Comparison of ENCODE assay signal across 11 cellular contexts in the genomic region with DNA sequence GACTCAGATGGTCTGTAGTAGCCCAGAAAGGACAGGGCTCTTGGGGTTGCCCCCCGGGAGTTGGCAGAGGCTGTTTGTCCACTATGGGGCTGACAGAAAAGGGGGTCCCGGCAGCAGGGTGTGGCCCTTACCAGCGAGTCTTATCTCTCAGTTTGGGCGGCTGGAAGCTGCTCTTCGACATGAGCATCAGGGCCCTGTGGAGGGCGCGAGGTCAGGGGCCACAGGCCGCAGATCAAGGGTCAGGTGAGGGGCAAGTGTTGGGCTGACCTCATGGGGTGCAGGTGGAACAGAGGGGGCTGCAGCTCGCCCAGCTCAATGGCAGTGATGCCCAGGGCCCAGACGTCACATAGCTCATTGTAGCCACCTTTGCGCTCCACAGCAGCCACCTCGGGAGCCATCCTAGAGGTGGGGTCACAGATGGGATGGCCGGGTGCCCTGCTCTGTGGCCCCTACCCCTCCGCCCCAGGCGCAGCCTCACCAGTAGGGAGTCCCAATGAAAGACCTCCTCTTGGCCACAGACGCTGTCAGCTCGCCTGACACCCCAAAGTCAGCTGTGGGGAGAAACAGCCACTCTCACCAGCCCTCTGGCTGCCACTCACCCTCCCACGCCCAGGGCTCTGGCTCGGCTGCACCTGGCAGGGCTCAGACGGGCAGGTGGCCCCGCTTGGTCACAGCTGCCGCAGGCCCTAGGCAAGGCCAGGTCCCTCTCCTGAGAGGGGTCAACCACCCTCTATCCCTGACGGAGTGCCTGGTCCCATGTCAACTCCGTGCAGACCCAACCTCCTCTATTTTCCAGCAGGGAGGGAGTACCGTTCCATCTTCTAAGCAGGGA. TPM values are rescaled to one million over a fixed set of nuclear protein-coding genes. Genes with fewer than 3 reads are reported as not detected.
DNase-seq lines count a peak whose midpoint lies in the region; ATAC-seq and TF ChIP-seq lines count a peak whose summit lies in the region.
"Had no signal": no experiment of that assay in that cellular context is flagged by ENCODE, and none has a peak within 500 bp of the region (broad histone marks: within the 10 kb centered on the region; RNA-seq: fewer than 3 reads in every experiment).

No MANE protein-coding gene starts in this region.

- POLR2A ChIA-PET in activated B cell treated with CpG ODN at 0.5 μM for 24 hours (lab: Charles Lee), result interaction anchor here (0.5 to 7.1 kb wide), 12 partner anchors 10 to 670 kb away, joined by 3 to 86 read pairs (median 10); a partner anchor contains a TSS

- H2BK5ac ChIP-seq in mesenchymal stem cell (ENCODE audit: low read depth, low read length, poor library complexity, severe bottlenecking), result no peak overlapping the region

- H3K9me3 ChIP-seq in heart left ventricle, result no peaks in the 10 kb centered on the region
- no peaks in the 10 kb centered on the region for H3K9me3 ChIP-seq in mesenchymal stem cell (ENCODE audit: control insufficient read depth, low read length)
- no peaks in the 10 kb centered on the region for H3K9me3 ChIP-seq in upper lobe of left lung

- no peaks in the 10 kb centered on the region for H3K27me3 Mint-ChIP-seq in activated B cell treated with CpG ODN at 0.5 μM for 24 hours

- H3K27me3 ChIP-seq in heart left ventricle (no peaks in the 10 kb centered on the region), mesenchymal stem cell (ENCODE audit: control insufficient read depth in 1 of 2, insufficient read depth in 1 of 2, low read length in 2 of 2) (no peaks in the 10 kb centered on the region), upper lobe of left lung (no peaks in the 10 kb centered on the region)

- no peaks in the 10 kb centered on the region for H3K9me3 Mint-ChIP-seq in activated B cell treated with CpG ODN at 0.5 μM for 24 hours

- H3K23ac ChIP-seq in mesenchymal stem cell (ENCODE audit: low read length in 2 of 2), result no peak overlapping the region

- TF ChIP-seq CTCF in heart left ventricle (IDR thresholded peaks at IDR 0.05) (no peak), activated B cell treated with CpG ODN at 0.5 μM for 24 hours (IDR thresholded peaks at IDR 0.05) (no peak), upper lobe of left lung (IDR thresholded peaks at IDR 0.05) (no peak)

- peaks cover 16% of the 10 kb centered on the region for H3K79me1 ChIP-seq in mesenchymal stem cell (replicated peaks; ENCODE audit: low read length, poor library complexity, severe bottlenecking)

- no peak for TF ChIP-seq EP300 in upper lobe of left lung (IDR thresholded peaks at IDR 0.05)

- peak overlapping the region; percentile 53 for H4K91ac ChIP-seq in mesenchymal stem cell (ENCODE audit: low read length)

- H3K14ac ChIP-seq in mesenchymal stem cell (ENCODE audit: low read length in 2 of 2), result no peak overlapping the region

- no peak overlapping the region for H2BK120ac ChIP-seq in mesenchymal stem cell (ENCODE audit: low read depth, low read length)

- no peak for TF ChIP-seq POLR2A in heart left ventricle (IDR thresholded peaks at IDR 0.05)
- no peak for TF ChIP-seq POLR2A in upper lobe of left lung (IDR thresholded peaks at IDR 0.05)

- no peak overlapping the region for H2AK5ac ChIP-seq in mesenchymal stem cell (ENCODE audit: low read length, severe bottlenecking)

- H3K4ac ChIP-seq in mesenchymal stem cell (ENCODE audit: low read depth in 1 of 2, low read length in 2 of 2), result no peak overlapping the region

- WGBS in heart left ventricle, 4 donors, result 79 to 83% (median 81%) methylated on average over 20 to 25 of the region's 25 CpGs
- WGBS in mesenchymal stem cell, result 95% methylated on average over 25 of the region's 25 CpGs
- 65 to 76% methylated on average over 8 to 19 of the region's 25 CpGs for WGBS in upper lobe of left lung, 2 donors

- peaks cover 52% of the 10 kb centered on the region for H3K4me1 Mint-ChIP-seq in activated B cell treated with CpG ODN at 0.5 μM for 24 hours

- no peak for ATAC-seq in heart left ventricle
- ATAC-seq in left ventricle myocardium superior, result no peak
- no peak for ATAC-seq in activated B cell treated with CpG ODN at 0.5 μM for 24 hours (ENCODE audit: low read depth)
- no peak for ATAC-seq in upper lobe of left lung (ENCODE audit: low FRiP score in 2 of 2)

- H3K36me3 Mint-ChIP-seq in activated B cell treated with CpG ODN at 0.5 μM for 24 hours (ENCODE audit: low read depth), result peaks cover 35% of the 10 kb centered on the region

- no peak overlapping the region for H2AFZ ChIP-seq in mesenchymal stem cell (ENCODE audit: low read depth, low read length)

- no peak overlapping the region for H2BK12ac ChIP-seq in mesenchymal stem cell (ENCODE audit: low read length in 2 of 2)

- CTCF ChIA-PET in activated B cell treated with CpG ODN at 0.5 μM for 24 hours (lab: Charles Lee), result interaction anchor here (0.6 to 5.1 kb wide), 6 partner anchors 14 to 57 kb away, joined by 3 to 29 read pairs (median 3); a partner anchor contains a TSS

- H3K18ac ChIP-seq in mesenchymal stem cell (ENCODE audit: low read depth in 1 of 2, low read length in 2 of 2), result no peak overlapping the region

- no peak overlapping the region for H4K8ac ChIP-seq in mesenchymal stem cell (ENCODE audit: low read length)

- H3K36me3 ChIP-seq in heart left ventricle (peaks cover 0 to 34% (median 26%) of the 10 kb centered on the region in 9 donors), mesenchymal stem cell (ENCODE audit: control insufficient read depth in 1 of 2, insufficient read depth in 2 of 2, low read depth in 1 of 2, low read length in 2 of 2) (peaks cover 38 to 65% of the 10 kb centered on the region in 2 experiments), upper lobe of left lung (peaks cover 0 to 45% (median 24%) of the 10 kb centered on the region in 4 donors)

- H3K27ac Mint-ChIP-seq in activated B cell treated with CpG ODN at 0.5 μM for 24 hours, result peak overlapping the region; percentile 91

- peak overlapping the region; percentile 39 to 95 (median 91) for H3K27ac ChIP-seq in heart left ventricle
- H3K27ac ChIP-seq in mesenchymal stem cell (ENCODE audit: low read length, poor library complexity, severe bottlenecking), result no peak overlapping the region
- H3K27ac ChIP-seq in upper lobe of left lung, result peak overlapping the region; percentile 69 to 91 (median 84)
- H3K27ac ChIP-seq: C4-2B had no signal

- intact Hi-C loops in heart left ventricle (cut with DNase I), result no loop called here
- intact Hi-C loops in left ventricle myocardium superior (cut with micrococcal nuclease), result no loop called here
- intact Hi-C loops in activated B cell treated with CpG ODN at 0.5 μM for 24 hours (cut with micrococcal nuclease), result loop anchor here (5.0 kb wide), 1 partner anchor 211 kb away; a partner anchor contains a TSS

- peak overlapping the region; percentile 83 for H3K4me3 Mint-ChIP-seq in activated B cell treated with CpG ODN at 0.5 μM for 24 hours

- no peak overlapping the region for H3K4me2 ChIP-seq in mesenchymal stem cell (ENCODE audit: low read length, poor library complexity, severe bottlenecking)

- H3K4me1 ChIP-seq in heart left ventricle, result peaks cover 5 to 47% (median 24%) of the 10 kb centered on the region in 12 donors
- H3K4me1 ChIP-seq in mesenchymal stem cell (ENCODE audit: control insufficient read depth, insufficient read depth, low read depth, low read length), result peaks cover 23% of the 10 kb centered on the region
- peaks cover 31 to 67% (median 44%) of the 10 kb centered on the region in 4 donors for H3K4me1 ChIP-seq in upper lobe of left lung

- DNase-seq in heart left ventricle, result no peak
- no peak for DNase-seq in left ventricle myocardium superior
- DNase-seq in activated B cell treated with CpG ODN at 0.5 μM for 24 hours, result no peak
- no peak for DNase-seq in mesenchymal stem cell
- DNase-seq in upper lobe of left lung, result no peak
- DNase-seq in GM03348 (ENCODE audit: low spot score), result no peak
- no peak for DNase-seq in stimulated activated CD4-positive, alpha-beta T cell treated with anti-CD3 and anti-CD28 coated beads, Interleukin-15, amount 100 ng/mL, for 24 hours
- no peak for DNase-seq in DMS 273 (lab: John Stamatoyannopoulos, UW; ENCODE audit: unreplicated experiment)
- DNase-seq: KG1, NCI-H2227 treated with DMSO at 0.1 percent for 48 hours had no signal

- no peak overlapping the region for H2BK15ac ChIP-seq in mesenchymal stem cell (ENCODE audit: low read depth, poor library complexity, severe bottlenecking)

- no peak overlapping the region for H3K9ac ChIP-seq in mesenchymal stem cell (ENCODE audit: low read length)

- H3K4me3 ChIP-seq in heart left ventricle, result peak overlapping the region in 1 of 12 donors; percentile 76
- H3K4me3 ChIP-seq in mesenchymal stem cell (ENCODE audit: insufficient read depth in 1 of 2, low read depth in 1 of 2, low read length in 2 of 2), result no peak overlapping the region
- H3K4me3 ChIP-seq in upper lobe of left lung, result peak overlapping the region in 2 of 4 donors; percentile 75 to 89

RNA-seq across cellular contexts. Expression of a gene that starts 2.2 kb away (rescaled TPM):
- 10 to 100 TPM in 3 of 9 donors, 1 to 10 TPM in 6; 7.0 to 27.5 (median 8.6) TPM for total RNA-seq in heart left ventricle
- polyA plus RNA-seq in heart left ventricle, result 1 to 10 TPM; 7.8 to 9.5 TPM
- 8.6 TPM for total RNA-seq in left ventricle myocardium superior
- total RNA-seq in activated B cell treated with CpG ODN at 0.5 μM for 24 hours, result 69.1 and 73.6 TPM in 2 replicates
- 12.3 TPM for polyA plus RNA-seq in mesenchymal stem cell (2013, experiment 1 of 2)
- 13.7 TPM for polyA plus RNA-seq in mesenchymal stem cell (2013, experiment 2 of 2)
- 10 to 100 TPM; 19.0 to 84.7 (median 29.2) TPM for total RNA-seq in upper lobe of left lung

RNA-seq across cellular contexts. Expression of a gene that starts 9.5 kb away (rescaled TPM):
- total RNA-seq in heart left ventricle (10 to 100 TPM in 4 of 9 donors, 1 to 10 TPM in 5; 6.6 to 15.0 (median 9.0) TPM), left ventricle myocardium superior (9.1 TPM), activated B cell treated with CpG ODN at 0.5 μM for 24 hours (35.1 and 44.6 TPM in 2 replicates), upper lobe of left lung (10 to 100 TPM; 15.4 to 47.1 (median 24.4) TPM)
- 10 to 100 TPM in 1 of 2 donors, 1 to 10 TPM in 1; 7.2 to 15.2 TPM for polyA plus RNA-seq in heart left ventricle
- polyA plus RNA-seq in mesenchymal stem cell (2013, experiment 1 of 2), result 30.3 TPM
- polyA plus RNA-seq in mesenchymal stem cell (2013, experiment 2 of 2), result 29.2 TPM

RNA-seq across cellular contexts. Expression of a gene that starts 22.5 kb away (rescaled TPM):
- 100 to 1,000 TPM; 103 to 349 (median 157) TPM for total RNA-seq in heart left ventricle
- 10 to 100 TPM; 59.2 to 65.5 TPM for polyA plus RNA-seq in heart left ventricle
- 191 TPM for total RNA-seq in left ventricle myocardium superior
- total RNA-seq in activated B cell treated with CpG ODN at 0.5 μM for 24 hours, result 640 and 687 TPM in 2 replicates
- 124 TPM for polyA plus RNA-seq in mesenchymal stem cell (2013, experiment 1 of 2)
- polyA plus RNA-seq in mesenchymal stem cell (2013, experiment 2 of 2), result 118 TPM
- total RNA-seq in upper lobe of left lung, result 100 to 1,000 TPM; 231 to 625 (median 265) TPM

RNA-seq across cellular contexts. Expression of a gene that starts 41.1 kb away (rescaled TPM):
- 100 to 1,000 TPM in 4 of 9 donors, 10 to 100 TPM in 5; 51.6 to 167 (median 89.9) TPM for total RNA-seq in heart left ventricle
- 10 to 100 TPM; 10.3 to 71.8 TPM for polyA plus RNA-seq in heart left ventricle
- 175 TPM for total RNA-seq in left ventricle myocardium superior
- total RNA-seq in activated B cell treated with CpG ODN at 0.5 μM for 24 hours, result 3.2 and 4.8 TPM in 2 replicates
- 0.18 TPM for polyA plus RNA-seq in mesenchymal stem cell (2013, experiment 1 of 2)
- polyA plus RNA-seq in mesenchymal stem cell (2013, experiment 2 of 2), result 0.21 TPM
- total RNA-seq in upper lobe of left lung, result 1 to 10 TPM; 1.0 to 3.7 (median 1.5) TPM

RNA-seq across cellular contexts. Expression of a gene that starts 43.6 kb away (rescaled TPM):
- total RNA-seq in heart left ventricle (under 1 TPM in 8 of 9 donors, not detected in 1; 0.12 to 0.50 (median 0.26) TPM), left ventricle myocardium superior (0.40 TPM), activated B cell treated with CpG ODN at 0.5 μM for 24 hours (2.2 and 3.7 TPM in 2 replicates), upper lobe of left lung (10 to 100 TPM; 21.6 to 62.4 (median 26.0) TPM)
- under 1 TPM; 0.12 to 0.15 TPM for polyA plus RNA-seq in heart left ventricle
- polyA plus RNA-seq in mesenchymal stem cell (2013, experiment 1 of 2), result 0.26 TPM
- polyA plus RNA-seq in mesenchymal stem cell (2013, experiment 2 of 2), result 0.21 TPM
